ENCODE assay signal across 22 cellular contexts in the genomic region with DNA sequence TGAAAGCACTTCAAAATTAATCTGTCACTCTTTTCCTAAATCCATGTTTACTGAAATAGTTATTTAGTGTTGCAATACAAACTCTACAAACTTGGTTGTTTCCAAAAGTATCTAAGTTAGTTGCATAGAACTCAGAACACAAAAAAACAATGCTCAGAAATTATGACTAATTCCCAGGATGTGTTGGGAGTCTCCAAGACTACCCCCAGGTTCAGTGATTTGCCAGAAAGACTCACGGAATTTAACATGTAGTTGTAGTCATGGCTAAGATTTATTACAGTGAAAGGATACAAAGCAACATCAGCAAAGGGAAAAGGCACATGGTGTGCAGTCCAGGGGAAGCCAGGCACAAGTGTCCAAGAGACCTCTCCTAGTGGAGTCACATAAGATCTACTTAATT.
"Had no signal": no experiment of that assay in that cellular context is flagged by ENCODE, and none has a peak within 500 bp of the region (broad histone marks: within the 10 kb centered on the region; RNA-seq: fewer than 3 reads in every experiment).

No MANE protein-coding gene starts in this region.

- ATAC-seq: activated CD8-positive, alpha-beta memory T cell treated with anti-CD3 and anti-CD28 coated beads, Interleukin-2, amount 10 ng/mL, durations not matched to agents 7 days and 5 days; activated T-helper 17 cell treated with anti-CD3 and anti-CD28 coated beads, Interleukin-2, amount 50 U/mL, for 72 hours; left lobe of liver; stimulated activated naive CD8-positive, alpha-beta T cell treated with anti-CD3 and anti-CD28 coated beads, Interleukin-15, Interleukin-2, amounts not matched to agents 100 U/mL and 50 U/mL, for 24 hours had no signal

- H3K4me3 ChIP-seq: esophagus squamous epithelium, right atrium auricular region, tibial artery had no signal

- H3K4me1 ChIP-seq: esophagus squamous epithelium, right atrium auricular region, tibial artery had no signal

- H3K27me3 ChIP-seq: esophagus squamous epithelium, right atrium auricular region, tibial artery had no signal

- H3K27ac Mint-ChIP-seq: activated B cell treated with CpG ODN at 0.5 μM for 24 hours; activated CD4-positive, alpha-beta memory T cell treated with anti-CD3 and anti-CD28 coated beads, Interleukin-2, amount 10 ng/mL, durations not matched to agents 7 days and 5 days; activated CD8-positive, alpha-beta memory T cell treated with anti-CD3 and anti-CD28 coated beads, Interleukin-2, amount 10 ng/mL, durations not matched to agents 7 days and 5 days; activated T-helper 17 cell treated with anti-CD3 and anti-CD28 coated beads, Interleukin-2, amount 50 U/mL, for 72 hours; progenitor cell of endocrine pancreas; T-helper 2 cell treated with Interferon-gamma antibody and Interleukin-4, amounts not matched to agents 5 μg/mL and 100 μg/mL, for 36 hours had no signal

- DNase-seq: activated B cell treated with CpG ODN at 0.5 μM for 24 hours; activated CD4-positive, alpha-beta memory T cell treated with anti-CD3 and anti-CD28 coated beads, Interleukin-2, amount 10 ng/mL, durations not matched to agents 7 days and 5 days; activated CD4-positive, alpha-beta T cell treated with anti-CD3 and anti-CD28 coated beads for 48 hours; activated CD8-positive, alpha-beta memory T cell treated with anti-CD3 and anti-CD28 coated beads, Interleukin-2, amount 10 ng/mL, durations not matched to agents 7 days and 5 days; activated naive CD4-positive, alpha-beta T cell; cerebellar nuclear complex; cortex of kidney; effector CD8-positive, alpha-beta T cell; esophagus squamous epithelium; foreskin melanocyte; hypothalamus; islet precursor cell; stimulated activated CD4-positive, alpha-beta T cell treated with anti-CD3 and anti-CD28 coated beads, Interleukin-2, amount 100 ng/mL, for 24 hours; stimulated activated naive CD8-positive, alpha-beta T cell treated with anti-CD3 and anti-CD28 coated beads, Interleukin-15, Interleukin-2, amounts not matched to agents 100 U/mL and 50 U/mL, for 24 hours; substantia nigra; tibial artery had no signal

- H3K9me3 Mint-ChIP-seq: activated B cell treated with CpG ODN at 0.5 μM for 24 hours; activated CD4-positive, alpha-beta memory T cell treated with anti-CD3 and anti-CD28 coated beads, Interleukin-2, amount 10 ng/mL, durations not matched to agents 7 days and 5 days; activated T-helper 17 cell treated with anti-CD3 and anti-CD28 coated beads, Interleukin-2, amount 50 U/mL, for 72 hours; neural crest cell; T-helper 2 cell treated with Interferon-gamma antibody and Interleukin-4, amounts not matched to agents 5 μg/mL and 100 μg/mL, for 36 hours had no signal

- H3K4me3 Mint-ChIP-seq: activated B cell treated with CpG ODN at 0.5 μM for 24 hours; activated CD4-positive, alpha-beta memory T cell treated with anti-CD3 and anti-CD28 coated beads, Interleukin-2, amount 10 ng/mL, durations not matched to agents 7 days and 5 days; activated CD8-positive, alpha-beta memory T cell treated with anti-CD3 and anti-CD28 coated beads, Interleukin-2, amount 10 ng/mL, durations not matched to agents 7 days and 5 days; activated T-helper 17 cell treated with anti-CD3 and anti-CD28 coated beads, Interleukin-2, amount 50 U/mL, for 72 hours; neural crest cell; T-helper 2 cell treated with Interferon-gamma antibody and Interleukin-4, amounts not matched to agents 5 μg/mL and 100 μg/mL, for 36 hours had no signal

- H3K4me1 Mint-ChIP-seq: activated B cell treated with CpG ODN at 0.5 μM for 24 hours; activated CD4-positive, alpha-beta memory T cell treated with anti-CD3 and anti-CD28 coated beads, Interleukin-2, amount 10 ng/mL, durations not matched to agents 7 days and 5 days; activated CD8-positive, alpha-beta memory T cell treated with anti-CD3 and anti-CD28 coated beads, Interleukin-2, amount 10 ng/mL, durations not matched to agents 7 days and 5 days; activated T-helper 17 cell treated with anti-CD3 and anti-CD28 coated beads, Interleukin-2, amount 50 U/mL, for 72 hours; neural crest cell had no signal

- H3K27me3 Mint-ChIP-seq: activated B cell treated with CpG ODN at 0.5 μM for 24 hours; activated CD4-positive, alpha-beta memory T cell treated with anti-CD3 and anti-CD28 coated beads, Interleukin-2, amount 10 ng/mL, durations not matched to agents 7 days and 5 days; activated CD8-positive, alpha-beta memory T cell treated with anti-CD3 and anti-CD28 coated beads, Interleukin-2, amount 10 ng/mL, durations not matched to agents 7 days and 5 days; activated T-helper 17 cell treated with anti-CD3 and anti-CD28 coated beads, Interleukin-2, amount 50 U/mL, for 72 hours; progenitor cell of endocrine pancreas had no signal

- H3K27ac ChIP-seq: esophagus squamous epithelium, right atrium auricular region, tibial artery had no signal
